In genomic region chr2:160114020-160114419, GRCh38 we compare ENCODE assay signal across 22 cellular contexts. TPM values are rescaled to one million over a fixed set of nuclear protein-coding genes. Genes with fewer than 3 reads are reported as not detected.
"Had no signal": no experiment of that assay in that cellular context is flagged by ENCODE, and none has a peak within 500 bp of the region (broad histone marks: within the 10 kb centered on the region; RNA-seq: fewer than 3 reads in every experiment).

No MANE protein-coding gene starts in this region.

- H3K4me3 ChIP-seq: colonic mucosa, hepatocyte, lung, neural progenitor cell, psoas muscle, spleen, stomach had no signal

- DNase-seq: dermis blood vessel endothelial cell; erythroblast; foreskin keratinocyte; kidney; left cardiac atrium; left ventricle myocardium superior; mesenchymal stem cell; midbrain; occipital lobe; psoas muscle; spleen; stimulated activated CD4-positive, alpha-beta T cell treated with anti-CD3 and anti-CD28 coated beads, Interleukin-15, amount 100 ng/mL, for 24 hours; stimulated activated CD4-positive, alpha-beta T cell treated with anti-CD3 and anti-CD28 coated beads, Interleukin-1b, Interleukin-23, amount 100 ng/mL, for 48 hours; stimulated activated CD4-positive, alpha-beta T cell treated with anti-CD3 and anti-CD28 coated beads, Interleukin-4, amount 100 ng/mL, for 24 hours; stomach; trophoblast cell had no signal

- H3K4me3 Mint-ChIP-seq: natural killer cell treated with Interleukin-12 subunit alpha and Interleukin-12 subunit beta and Interleukin-15 and Interleukin-18, amount 100 ng/mL, for 72 hours; neural progenitor cell; stimulated activated memory B cell treated with anti-CD40 and anti-IgM and Interleukin-4, amounts not matched to agents 10 μg/mL and 1 μg/mL and 100 μg/mL, for 72 hours had no signal

- H3K27ac Mint-ChIP-seq: natural killer cell treated with Interleukin-12 subunit alpha and Interleukin-12 subunit beta and Interleukin-15 and Interleukin-18, amount 100 ng/mL, for 72 hours; neural progenitor cell; stimulated activated memory B cell treated with anti-CD40 and anti-IgM and Interleukin-4, amounts not matched to agents 10 μg/mL and 1 μg/mL and 100 μg/mL, for 72 hours had no signal

- H3K4me1 Mint-ChIP-seq: neural progenitor cell; stimulated activated memory B cell treated with anti-CD40 and anti-IgM and Interleukin-4, amounts not matched to agents 10 μg/mL and 1 μg/mL and 100 μg/mL, for 72 hours had no signal

- H3K9me3 Mint-ChIP-seq: natural killer cell treated with Interleukin-12 subunit alpha and Interleukin-12 subunit beta and Interleukin-15 and Interleukin-18, amount 100 ng/mL, for 72 hours; stimulated activated memory B cell treated with anti-CD40 and anti-IgM and Interleukin-4, amounts not matched to agents 10 μg/mL and 1 μg/mL and 100 μg/mL, for 72 hours had no signal

- H3K36me3 Mint-ChIP-seq: natural killer cell treated with Interleukin-12 subunit alpha and Interleukin-12 subunit beta and Interleukin-15 and Interleukin-18, amount 100 ng/mL, for 72 hours; neural progenitor cell; stimulated activated memory B cell treated with anti-CD40 and anti-IgM and Interleukin-4, amounts not matched to agents 10 μg/mL and 1 μg/mL and 100 μg/mL, for 72 hours had no signal

RNA-seq across cellular contexts. Expression of gene PLA2R1, which starts 51.6 kb away (rescaled TPM):
- total RNA-seq: natural killer cell treated with Interleukin-12 subunit alpha and Interleukin-12 subunit beta and Interleukin-15 and Interleukin-18, amount 100 ng/mL, for 72 hours had no signal
